In the genomic region with DNA sequence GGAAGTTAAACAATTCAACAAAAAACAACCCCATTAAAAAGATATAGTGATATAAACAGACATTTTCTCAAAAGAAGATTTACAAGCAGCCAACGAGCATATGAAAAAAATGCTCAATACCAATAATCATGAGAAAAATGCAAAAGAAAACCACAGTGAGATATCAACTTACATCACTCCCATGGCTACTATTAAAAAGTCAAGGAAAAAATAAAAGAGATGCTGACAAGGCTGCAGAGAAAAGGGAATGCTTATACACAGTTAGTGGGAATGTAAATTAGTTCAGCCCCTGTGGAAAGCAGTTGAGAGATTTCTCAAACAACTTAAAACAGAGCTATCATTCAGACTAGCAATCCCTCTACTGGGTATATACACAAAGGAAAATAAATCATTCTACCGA, we compare ENCODE assay signal across 26 cellular contexts.
A peak's percentile ranks its signal among the peaks of the same experiment; 100 is the strongest.
DNase-seq lines count a peak whose midpoint lies in the region; ATAC-seq and TF ChIP-seq lines count a peak whose summit lies in the region.
"Had no signal": no experiment of that assay in that cellular context is flagged by ENCODE, and none has a peak within 500 bp of the region (broad histone marks: within the 10 kb centered on the region; RNA-seq: fewer than 3 reads in every experiment).

No MANE protein-coding gene starts in this region.

- WGBS in hepatocyte (ENCODE audit: low lambda C conversion rate, missing lambda C conversion rate), result 49% methylated on average over 2 of the region's 2 CpGs

- no peaks in the 10 kb centered on the region for H3K27me3 ChIP-seq in hepatocyte
- H3K27me3 ChIP-seq: esophagus squamous epithelium, SJCRH30, spleen had no signal

- H3K4me1 ChIP-seq in hepatocyte (ENCODE audit: insufficient read depth), result no peaks in the 10 kb centered on the region
- H3K4me1 ChIP-seq: esophagus squamous epithelium, SJCRH30 had no signal

- H2AFZ ChIP-seq in hepatocyte, result no peak overlapping the region

- H3K9me3 ChIP-seq in hepatocyte (ENCODE audit: low read depth), result no peaks in the 10 kb centered on the region
- H3K9me3 ChIP-seq: esophagus squamous epithelium, SJCRH30, spleen had no signal

- no peaks in the 10 kb centered on the region for H3K36me3 ChIP-seq in hepatocyte (replicated peaks; ENCODE audit: insufficient read depth, low read depth)
- H3K36me3 ChIP-seq: esophagus squamous epithelium, SJCRH30, spleen had no signal

- no peaks in the 10 kb centered on the region for H4K20me1 ChIP-seq in hepatocyte (ENCODE audit: insufficient read depth, poor library complexity, severe bottlenecking)

- no peak for ATAC-seq in HG02970 (IDR thresholded peaks at IDR 0.05; ENCODE audit: low FRiP score, unreplicated experiment)
- ATAC-seq: activated CD8-positive, alpha-beta T cell treated with anti-CD3 and anti-CD28 coated beads for 36 hours; effector memory CD8-positive, alpha-beta T cell; stimulated activated naive CD8-positive, alpha-beta T cell treated with anti-CD3 and anti-CD28 coated beads, Interleukin-15, amount 100 ng/mL, for 72 hours had no signal

- DNase-seq in GM04503 (ENCODE audit: low read depth) (peak; percentile 53), RPMI7951 (ENCODE audit: low read depth) (peak; percentile 42), dedifferentiated amniotic fluid mesenchymal stem cell (ENCODE audit: extremely low spot score) (peak; percentile 63), non-pigmented ciliary epithelial cell (ENCODE audit: low read depth) (peak; percentile 22), C1 segment of cervical spinal cord (lab: John Stamatoyannopoulos, UW) (no peak), hepatocyte (ENCODE audit: low spot score) (no peak)
- no peak for DNase-seq in activated T-cell treated with anti-CD3 and anti-CD28 coated beads, Interleukin-2, amount 50 U/mL, for 1 hour
- DNase-seq: activated CD8-positive, alpha-beta T cell treated with anti-CD3 and anti-CD28 coated beads for 36 hours; activated naive CD4-positive, alpha-beta T cell treated with Interleukin-2 at 50 U/mL for 16 hours; activated T-cell treated with anti-CD3 and anti-CD28 coated beads, Interleukin-2, amount 50 U/mL, for 24 hours; AML-193; aorta; DND-41; effector memory CD8-positive, alpha-beta T cell; esophagus squamous epithelium; hypothalamus; islet precursor cell; KBM-7; NCI-H187; NCI-H226; SJCRH30; spleen; stimulated activated CD4-positive, alpha-beta T cell treated with anti-CD3 and anti-CD28 coated beads, Interleukin-4, amount 100 ng/mL, for 4 hours; stimulated activated naive CD8-positive, alpha-beta T cell treated with anti-CD3 and anti-CD28 coated beads, Interleukin-15, amount 100 ng/mL, for 72 hours; trophoblast cell had no signal

- no peak overlapping the region for H3K4me2 ChIP-seq in hepatocyte

- no peaks in the 10 kb centered on the region for H3K79me2 ChIP-seq in hepatocyte

- no peak overlapping the region for H3K4me3 ChIP-seq in hepatocyte
- H3K4me3 ChIP-seq: esophagus squamous epithelium, SJCRH30, spleen had no signal

- no peak for TF ChIP-seq CTCF in hepatocyte (IDR thresholded peaks at IDR 0.05; ENCODE audit: poor library complexity)

- H3K27ac ChIP-seq in hepatocyte, result no peak overlapping the region
- H3K27ac ChIP-seq: esophagus squamous epithelium, SJCRH30, spleen had no signal

- H3K9me2 ChIP-seq in hepatocyte (replicated peaks; ENCODE audit: insufficient read depth), result no peaks in the 10 kb centered on the region

Comparison
In these comparisons a context has a peak if more than half of its experiments do, and no peak if none do; other contexts are left out.
1. DNase-seq: peak in GM04503 (single experiment), RPMI7951 (single experiment), dedifferentiated amniotic fluid mesenchymal stem cell (single experiment) and non-pigmented ciliary epithelial cell (single experiment); none in activated T-cell treated with anti-CD3 and anti-CD28 coated beads, Interleukin-2, amount 50 U/mL, for 1 hour (single experiment), C1 segment of cervical spinal cord (0 of 14) and hepatocyte (single experiment).